16 cellular contexts compared by ENCODE assay signal in the genomic region with DNA sequence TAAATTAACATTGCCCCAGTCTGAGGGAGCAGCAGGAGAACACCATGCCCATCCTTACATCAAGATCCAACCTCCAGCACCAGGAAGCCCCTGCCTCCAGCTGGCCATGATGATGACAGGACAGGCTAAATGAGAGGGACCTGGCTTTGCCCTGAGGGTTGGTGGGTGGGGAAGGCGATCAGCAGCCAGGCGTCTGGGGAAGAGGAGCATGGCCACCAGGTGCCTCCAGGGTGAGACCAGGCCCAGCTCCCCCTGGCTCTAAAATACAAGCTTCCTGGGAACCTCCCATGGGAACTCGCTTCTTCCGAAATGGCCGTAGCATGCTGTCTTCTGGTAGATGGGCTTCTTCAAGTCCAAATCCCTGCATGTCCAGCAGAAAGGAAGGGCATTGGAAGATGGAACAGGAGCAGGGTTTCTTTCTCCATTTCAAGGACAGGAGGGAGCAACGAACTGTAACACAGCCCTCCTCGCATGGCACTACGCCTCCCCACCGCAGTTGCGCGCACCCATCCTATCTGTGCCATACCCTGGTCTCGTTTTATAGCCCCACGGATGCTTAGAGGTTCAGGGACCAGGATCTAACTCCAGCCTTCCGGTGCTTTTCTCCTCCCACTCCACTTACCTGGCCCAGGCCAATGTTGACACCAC. TPM values are rescaled to one million over a fixed set of nuclear protein-coding genes. Genes with fewer than 3 reads are reported as not detected.
A peak's percentile ranks its signal among the peaks of the same experiment; 100 is the strongest.
DNase-seq lines count a peak whose midpoint lies in the region; ATAC-seq lines count a peak whose summit lies in the region.
"Had no signal": no experiment of that assay in that cellular context is flagged by ENCODE, and none has a peak within 500 bp of the region (broad histone marks: within the 10 kb centered on the region; RNA-seq: fewer than 3 reads in every experiment).

No MANE protein-coding gene starts in this region.

- H3K9ac ChIP-seq in neuronal stem cell (ENCODE audit: low read depth, low read length, poor library complexity) = no peak overlapping the region
- H3K9ac ChIP-seq: BLaER1, GM23248 had no signal

- H3K4me2 ChIP-seq in neuronal stem cell (ENCODE audit: insufficient read depth, low read length, poor library complexity, severe bottlenecking) = no peak overlapping the region
- H3K4me2 ChIP-seq: BLaER1 had no signal

- H4K8ac ChIP-seq in neuronal stem cell (ENCODE audit: low read depth, low read length) = no peak overlapping the region

- no peak for ATAC-seq in Right ventricle myocardium inferior
- peak; percentile 6 for ATAC-seq in left lobe of liver
- no peak for ATAC-seq in GM21529 (IDR thresholded peaks at IDR 0.05; ENCODE audit: unreplicated experiment)
- no peak for ATAC-seq in HG02642 (IDR thresholded peaks at IDR 0.05; ENCODE audit: poor library complexity, unreplicated experiment)
- ATAC-seq: GM12878 had no signal

- H3K27me3 ChIP-seq in neuronal stem cell (ENCODE audit: control insufficient read depth in 3 of 3, insufficient read depth in 3 of 3, low read depth in 1 of 3, low read length in 3 of 3) = peaks cover 0 to 6% (median 0%) of the 10 kb centered on the region in 3 experiments
- H3K27me3 ChIP-seq: BLaER1 had no signal

- DNase-seq in cardiac septum (ENCODE audit: low spot score) (peak; percentile 67), Right ventricle myocardium inferior (ENCODE audit: missing footprints) (no peak), left lobe of liver (ENCODE audit: low spot score) (peak; percentile 45), neuronal stem cell (ENCODE audit: low spot score) (no peak), activated T-cell treated with anti-CD3 and anti-CD28 coated beads for 4 hours (no peak), T-helper 1 cell (no peak)
- DNase-seq: Calu3; CD4-positive, CD25-positive, alpha-beta regulatory T cell; DMS 273 treated with DMSO at 0.1 percent for 48 hours; H7 had no signal

- H3K36me3 ChIP-seq in neuronal stem cell (replicated peaks in 1 of 2; ENCODE audit: control insufficient read depth in 2 of 2, insufficient read depth in 2 of 2, low read length in 2 of 2) = no peaks in the 10 kb centered on the region
- H3K36me3 ChIP-seq: BLaER1 had no signal

- H3K9me3 ChIP-seq in neuronal stem cell (replicated peaks in 1 of 2; ENCODE audit: control insufficient read depth in 2 of 2, insufficient read depth in 1 of 2, low read depth in 1 of 2, low read length in 2 of 2) = no peaks in the 10 kb centered on the region
- H3K9me3 ChIP-seq: BLaER1 had no signal

- peak overlapping the region; percentile 36 for H2AK5ac ChIP-seq in neuronal stem cell (ENCODE audit: low read depth, low read length)

- WGBS in neuronal stem cell (ENCODE audit: extremely low coverage in 2 of 2, insufficient read length in 2 of 2, insufficient replicate concordance in 1 of 2), 2 donors = no CpG with 5 or more reads among the region's 14 CpGs

- H3K79me1 ChIP-seq in neuronal stem cell (ENCODE audit: low read depth, low read length) = no peaks in the 10 kb centered on the region

- no peak overlapping the region for H2AFZ ChIP-seq in neuronal stem cell (ENCODE audit: low read length)
- H2AFZ ChIP-seq: GM23248 had no signal

- H3K14ac ChIP-seq in neuronal stem cell (ENCODE audit: low read length) = peak overlapping the region; percentile 28

- no peak overlapping the region for H2BK5ac ChIP-seq in neuronal stem cell (ENCODE audit: low read length)

- no peak overlapping the region for H2BK120ac ChIP-seq in neuronal stem cell (ENCODE audit: low read depth, low read length)

- H3K27ac ChIP-seq in neuronal stem cell (replicated peaks; ENCODE audit: low read length) = no peak overlapping the region
- H3K27ac ChIP-seq: 22Rv1, BLaER1, GM23248 had no signal

- H3K23ac ChIP-seq in neuronal stem cell (ENCODE audit: low read depth, low read length, poor library complexity) = no peak overlapping the region

- H3K4me1 ChIP-seq in neuronal stem cell (ENCODE audit: control insufficient read depth in 2 of 2, insufficient read depth in 1 of 2, low read depth in 1 of 2, low read length in 2 of 2) = peaks cover 2 to 3% of the 10 kb centered on the region in 2 donors

- H3K18ac ChIP-seq in neuronal stem cell (ENCODE audit: low read length) = peak overlapping the region; percentile 39

- H3K4me3 ChIP-seq in neuronal stem cell (ENCODE audit: low read length in 2 of 2) = no peak overlapping the region
- H3K4me3 ChIP-seq: BLaER1, GM12878, GM23248 had no signal

- no peak overlapping the region for H4K91ac ChIP-seq in neuronal stem cell (ENCODE audit: low read depth, low read length, poor library complexity)

- H2BK15ac ChIP-seq in neuronal stem cell (ENCODE audit: low read length) = no peak overlapping the region

- H3K4ac ChIP-seq in neuronal stem cell (ENCODE audit: low read length) = no peak overlapping the region

- intact Hi-C loops in cardiac septum (cut with DNase I) (no loop called here), Right ventricle myocardium inferior (cut with DNase I) (no loop called here)

- no peak overlapping the region for H2BK12ac ChIP-seq in neuronal stem cell (ENCODE audit: low read length)

RNA-seq across cellular contexts. Expression of a gene that starts 15.8 kb away (rescaled TPM):
- total RNA-seq in cardiac septum (0.11 TPM), Right ventricle myocardium inferior (0.19 TPM), left lobe of liver (928 TPM)
- polyA plus RNA-seq in neuronal stem cell (2013, experiment 1 of 2) = 0.11 TPM
- 0.18 TPM for polyA plus RNA-seq in neuronal stem cell (2013, experiment 2 of 2)
- total RNA-seq: Calu3; CD4-positive, CD25-positive, alpha-beta regulatory T cell; GM23248 had no signal
- polyA plus RNA-seq: CD4-positive, CD25-positive, alpha-beta regulatory T cell; GM12878; GM23248 had no signal

Comparison
In these comparisons a context has a peak if more than half of its experiments do, and no peak if none do; other contexts are left out.
1. DNase-seq: peak in cardiac septum (single experiment) and left lobe of liver (single experiment); none in Right ventricle myocardium inferior (single experiment), neuronal stem cell (single experiment), activated T-cell treated with anti-CD3 and anti-CD28 coated beads for 4 hours (single experiment) and T-helper 1 cell (0 of 5).
2. RNA of a gene that starts 15.8 kb away (total RNA-seq): 928 TPM in left lobe of liver (single experiment); 0.19 TPM in Right ventricle myocardium inferior (single experiment) and 0.11 TPM in cardiac septum (single experiment); every median in the first group is over 100 times any median in the second.